In the genomic region with DNA sequence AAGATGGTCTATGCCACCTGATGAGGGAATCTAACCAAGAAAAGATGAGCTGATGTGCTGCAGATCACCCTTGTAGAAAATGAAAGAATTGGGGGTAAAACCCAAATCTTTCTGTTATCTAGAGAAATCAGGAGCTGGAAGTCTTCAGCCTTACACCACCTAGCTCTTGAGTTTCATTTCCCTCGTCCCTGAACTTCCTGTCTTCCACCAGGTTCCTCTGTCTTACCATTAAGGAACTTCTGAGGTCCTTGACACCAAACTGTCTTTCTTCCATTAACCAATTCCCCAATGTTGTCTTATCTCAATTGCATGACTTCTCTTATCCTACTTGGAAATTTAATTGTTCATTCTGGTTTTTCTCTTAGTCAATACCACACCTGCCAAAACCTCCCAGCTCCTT, we compare ENCODE assay signal across 1 cellular context.
TF ChIP-seq lines count a peak whose summit lies in the region.

No MANE protein-coding gene starts in this region.

TF ChIP-seq in GM12878, 131 proteins besides CTCF, POLR2A, EP300 and RAD21:
- no peak for TF ChIP-seq WRNIP1 (IDR thresholded peaks at IDR 0.05; ENCODE audit: borderline replicate concordance, low read depth, low read length)
- 0 out of 2 replicates have a peak, but pooled peaks have one; percentile 9 for TF ChIP-seq SPI1 (IDR thresholded peaks at IDR 0.05; ENCODE audit: borderline replicate concordance, insufficient read depth, low read depth, low read length)
- TF ChIP-seq, protein P1, sequence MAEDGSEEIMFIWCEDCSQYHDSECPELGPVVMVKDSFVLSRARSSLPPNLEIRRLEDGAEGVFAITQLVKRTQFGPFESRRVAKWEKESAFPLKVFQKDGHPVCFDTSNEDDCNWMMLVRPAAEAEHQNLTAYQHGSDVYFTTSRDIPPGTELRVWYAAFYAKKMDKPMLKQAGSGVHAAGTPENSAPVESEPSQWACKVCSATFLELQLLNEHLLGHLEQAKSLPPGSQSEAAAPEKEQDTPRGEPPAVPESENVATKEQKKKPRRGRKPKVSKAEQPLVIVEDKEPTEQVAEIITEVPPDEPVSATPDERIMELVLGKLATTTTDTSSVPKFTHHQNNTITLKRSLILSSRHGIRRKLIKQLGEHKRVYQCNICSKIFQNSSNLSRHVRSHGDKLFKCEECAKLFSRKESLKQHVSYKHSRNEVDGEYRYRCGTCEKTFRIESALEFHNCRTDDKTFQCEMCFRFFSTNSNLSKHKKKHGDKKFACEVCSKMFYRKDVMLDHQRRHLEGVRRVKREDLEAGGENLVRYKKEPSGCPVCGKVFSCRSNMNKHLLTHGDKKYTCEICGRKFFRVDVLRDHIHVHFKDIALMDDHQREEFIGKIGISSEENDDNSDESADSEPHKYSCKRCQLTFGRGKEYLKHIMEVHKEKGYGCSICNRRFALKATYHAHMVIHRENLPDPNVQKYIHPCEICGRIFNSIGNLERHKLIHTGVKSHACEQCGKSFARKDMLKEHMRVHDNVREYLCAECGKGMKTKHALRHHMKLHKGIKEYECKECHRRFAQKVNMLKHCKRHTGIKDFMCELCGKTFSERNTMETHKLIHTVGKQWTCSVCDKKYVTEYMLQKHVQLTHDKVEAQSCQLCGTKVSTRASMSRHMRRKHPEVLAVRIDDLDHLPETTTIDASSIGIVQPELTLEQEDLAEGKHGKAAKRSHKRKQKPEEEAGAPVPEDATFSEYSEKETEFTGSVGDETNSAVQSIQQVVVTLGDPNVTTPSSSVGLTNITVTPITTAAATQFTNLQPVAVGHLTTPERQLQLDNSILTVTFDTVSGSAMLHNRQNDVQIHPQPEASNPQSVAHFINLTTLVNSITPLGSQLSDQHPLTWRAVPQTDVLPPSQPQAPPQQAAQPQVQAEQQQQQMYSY (CRISPR knock-in tag; IDR thresholded peaks at IDR 0.05) = no peak
- TF ChIP-seq MYB (IDR thresholded peaks at IDR 0.05; ENCODE audit: borderline replicate concordance, low read depth, low read length) = no peak
- no peak for TF ChIP-seq ZNF274 (IDR thresholded peaks at IDR 0.05; ENCODE audit: insufficient read depth, insufficient read length)
- TF ChIP-seq YY1 (IDR thresholded peaks at IDR 0.05; ENCODE audit: low read depth, low read length) = no peak
